ENCODE assay signal across 8 cellular contexts in genomic region chr20:60986757-60987156, GRCh38.
"Had no signal": no experiment of that assay in that cellular context is flagged by ENCODE, and none has a peak within 500 bp of the region (broad histone marks: within the 10 kb centered on the region; RNA-seq: fewer than 3 reads in every experiment).

No MANE protein-coding gene starts in this region.

- H3K4me1 ChIP-seq: HAP-1 had no signal

- H2AFZ ChIP-seq: GM23248 had no signal

- DNase-seq: GM23248, GOT3, H7, HFFc6, IMR-90 had no signal

- H3K36me3 ChIP-seq: HAP-1 had no signal

- H3K27ac ChIP-seq: GM23248 had no signal

- H3K9ac ChIP-seq: GM23248 had no signal

- H3K4me3 ChIP-seq: GM23248, HAP-1, K562 had no signal

- H3K9me3 ChIP-seq: HAP-1 had no signal

- ATAC-seq: HCT116, K562 had no signal
